8 cellular contexts compared by ENCODE assay signal in the genomic region with DNA sequence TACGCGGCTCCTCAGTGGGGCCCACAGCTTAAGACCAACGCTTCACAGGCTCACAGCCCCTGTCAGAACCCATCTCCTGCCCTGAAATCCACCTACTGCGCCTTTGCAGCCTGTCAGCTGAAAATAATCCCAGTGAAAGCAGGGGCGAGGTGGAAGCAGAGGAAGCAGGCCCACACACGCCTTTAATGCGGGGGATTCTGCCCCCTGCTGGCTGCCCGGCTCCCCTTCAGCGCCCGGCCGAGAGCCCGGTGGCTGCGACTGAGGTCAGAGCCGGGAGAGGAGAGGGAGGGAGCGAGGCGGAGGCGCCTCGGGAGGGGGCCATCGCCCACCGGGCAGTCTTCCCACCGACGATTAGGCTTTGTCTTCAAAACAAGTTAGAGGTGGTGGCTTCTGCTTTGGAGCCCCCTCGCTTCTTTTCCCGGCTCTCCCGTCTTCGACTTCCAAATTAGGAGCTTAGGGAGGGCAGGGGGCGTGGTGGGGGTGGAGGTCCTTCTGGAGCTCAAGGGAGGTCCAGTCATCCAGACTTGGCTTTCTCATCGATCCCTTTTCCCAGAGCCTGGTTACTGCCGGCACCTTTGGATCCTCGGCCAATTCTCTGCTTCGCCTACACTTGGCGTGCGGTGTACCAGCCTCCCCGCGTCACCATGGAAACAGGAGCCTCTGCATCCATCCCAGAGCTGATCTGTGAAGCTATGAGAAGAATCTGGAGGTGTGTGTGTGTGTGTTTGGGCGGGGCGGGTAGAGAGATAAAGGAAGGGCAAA. TPM values are rescaled to one million over a fixed set of nuclear protein-coding genes. Genes with fewer than 3 reads are reported as not detected.
A peak's percentile ranks its signal among the peaks of the same experiment; 100 is the strongest.
DNase-seq lines count a peak whose midpoint lies in the region; ATAC-seq and TF ChIP-seq lines count a peak whose summit lies in the region.

No MANE protein-coding gene starts in this region.

- H3K4me1 Mint-ChIP-seq in T-cell, result peaks cover 0 to 8% (median 7%) of the 10 kb centered on the region in 3 donors
- H3K4me1 Mint-ChIP-seq in progenitor cell of endocrine pancreas (ENCODE audit: low read depth), result peaks cover 7% of the 10 kb centered on the region

- TF ChIP-seq CTCF in adrenal gland (IDR thresholded peaks at IDR 0.05) (peak; percentile 86 to 93 (median 88)), left ventricle myocardium inferior (IDR thresholded peaks at IDR 0.05; ENCODE audit: borderline replicate concordance) (peak; percentile 95), progenitor cell of endocrine pancreas (IDR thresholded peaks at IDR 0.05; ENCODE audit: unreplicated experiment) (peak; percentile 96), upper lobe of right lung (IDR thresholded peaks at IDR 0.05) (peak; percentile 95)

- H3K36me3 ChIP-seq in adrenal gland (replicated peaks in 1 of 2) (no peaks in the 10 kb centered on the region), left ventricle myocardium inferior (no peaks in the 10 kb centered on the region), upper lobe of right lung (no peaks in the 10 kb centered on the region)

- POLR2A ChIA-PET in T-cell (lab: Charles Lee), result interaction anchor here in 1 of 2 donors (0.6 kb wide), 2 partner anchors 57 to 88 kb away, joined by 3 to 4 read pairs; partner anchors contain the start of gene WNT1

- no peaks in the 10 kb centered on the region for H3K9me3 Mint-ChIP-seq in T-cell
- H3K9me3 Mint-ChIP-seq in progenitor cell of endocrine pancreas (ENCODE audit: low read depth), result no peaks in the 10 kb centered on the region

- H3K27me3 Mint-ChIP-seq in T-cell, result peaks cover 7 to 21% of the 10 kb centered on the region in 2 donors
- no peaks in the 10 kb centered on the region for H3K27me3 Mint-ChIP-seq in progenitor cell of endocrine pancreas

- intact Hi-C loops in adrenal gland (cut with DNase I) (loop anchor here in 1 of 2 donors (1.0 kb wide), 1 partner anchor 34 kb away; no protein-coding TSS in a partner anchor), left ventricle myocardium inferior (cut with micrococcal nuclease) (loop anchor here (5.0 kb wide), 1 partner anchor 34 kb away; no protein-coding TSS in a partner anchor), upper lobe of right lung (cut with DNase I) (loop anchor here (5.0 kb wide), 1 partner anchor 39 kb away; the partner anchor contains the start of gene DDX23)

- H3K4me1 ChIP-seq in adrenal gland (replicated peaks in 1 of 2) (peaks cover 0 to 9% of the 10 kb centered on the region in 2 donors), left ventricle myocardium inferior (peaks cover 9% of the 10 kb centered on the region), upper lobe of right lung (peaks cover 8% of the 10 kb centered on the region)

- H3K4me3 Mint-ChIP-seq in T-cell (no peak overlapping the region), progenitor cell of endocrine pancreas (ENCODE audit: low read depth) (peak overlapping the region; percentile 49)

- H3K27ac ChIP-seq in adrenal gland (no peak overlapping the region), left ventricle myocardium inferior (replicated peaks) (no peak overlapping the region), upper lobe of right lung (no peak overlapping the region)

- H3K27ac Mint-ChIP-seq in T-cell (no peak overlapping the region), progenitor cell of endocrine pancreas (peak overlapping the region; percentile 62)

- no peak for TF ChIP-seq POLR2A in adrenal gland (IDR thresholded peaks at IDR 0.05)

- H3K36me3 Mint-ChIP-seq in T-cell (no peaks in the 10 kb centered on the region), progenitor cell of endocrine pancreas (ENCODE audit: insufficient read depth) (no peaks in the 10 kb centered on the region)

- no peaks in the 10 kb centered on the region for H3K9me3 ChIP-seq in adrenal gland (replicated peaks in 1 of 3)
- H3K9me3 ChIP-seq in left ventricle myocardium inferior (replicated peaks), result no peaks in the 10 kb centered on the region
- H3K9me3 ChIP-seq in upper lobe of right lung, result no peaks in the 10 kb centered on the region

- CTCF ChIA-PET in T-cell (lab: Charles Lee), result interaction anchor here (0.5 to 4.3 kb wide), 15 partner anchors 9 to 204 kb away, joined by 3 to 62 read pairs (median 4); partner anchors contain the start of genes DDX23 (in 2 of the 2) and RND1 (in 1 of the 2)

- DNase-seq in Ammon's horn (ENCODE audit: low spot score) (peak; percentile 88), NCI-H1105 (lab: John Stamatoyannopoulos, UW) (peak; percentile 54), T-cell (peak; percentile 32 to 75 (median 60)), adrenal gland (peak; percentile 63 to 89 (median 76)), left ventricle myocardium inferior (peak; percentile 79), progenitor cell of endocrine pancreas (ENCODE audit: low spot score, unreplicated experiment) (peak; percentile 87), upper lobe of right lung (peak; percentile 89)

- H3K4me3 ChIP-seq in adrenal gland (peak overlapping the region in 1 of 4 donors; percentile 24), left ventricle myocardium inferior (peak overlapping the region; percentile 58), upper lobe of right lung (peak overlapping the region; percentile 21)

- peak; percentile 61 for ATAC-seq in GM21515 (IDR thresholded peaks at IDR 0.05; ENCODE audit: unreplicated experiment)
- ATAC-seq in T-cell (replicated peaks in 1 of 4), result peak; percentile 95 to 99 (median 98)
- ATAC-seq in upper lobe of right lung, result peak; percentile 96

- 6 to 9% (median 7%) methylated on average over 28 to 37 of the region's 37 CpGs for WGBS in adrenal gland, 4 donors

- H3K27me3 ChIP-seq in adrenal gland (peaks cover 6% of the 10 kb centered on the region), left ventricle myocardium inferior (ENCODE audit: low read depth) (peaks cover 19% of the 10 kb centered on the region), upper lobe of right lung (peaks cover 18% of the 10 kb centered on the region)

RNA-seq across cellular contexts. Expression of gene RND1, which starts 25.2 kb away (rescaled TPM):
- total RNA-seq in T-cell, result 10 to 100 TPM in 1 of 5 donors, 1 to 10 TPM in 4; 2.6 to 10.5 (median 5.0) TPM
- total RNA-seq in adrenal gland, result under 1 TPM in 3 of 8 donors, not detected in 5; 0.42 to 0.50 (median 0.43) TPM
- 1 to 10 TPM in 1 of 3 donors, under 1 TPM in 2; 0.20 to 2.9 (median 0.72) TPM for polyA plus RNA-seq in adrenal gland
- total RNA-seq in left ventricle myocardium inferior, result 0.47 TPM
- 12.4 and 12.5 TPM in 2 replicates for total RNA-seq in progenitor cell of endocrine pancreas
- 7.1 TPM for total RNA-seq in upper lobe of right lung

RNA-seq across cellular contexts. Expression of gene FKBP11, which starts 34.5 kb away (rescaled TPM):
- total RNA-seq in T-cell (10 to 100 TPM; 55.6 to 83.0 (median 68.1) TPM), adrenal gland (10 to 100 TPM in 6 of 8 donors, 1 to 10 TPM in 2; 4.1 to 49.7 (median 20.0) TPM), left ventricle myocardium inferior (4.3 TPM), progenitor cell of endocrine pancreas (21.9 and 22.5 TPM in 2 replicates), upper lobe of right lung (19.5 TPM)
- 100 to 1,000 TPM in 1 of 3 donors, 10 to 100 TPM in 2; 52.9 to 118 (median 64.4) TPM for polyA plus RNA-seq in adrenal gland

RNA-seq across cellular contexts. Expression of gene DDX23, which starts 38.9 kb away (rescaled TPM):
- total RNA-seq in T-cell (100 to 1,000 TPM in 3 of 5 donors, 10 to 100 TPM in 2; 86.8 to 158 (median 144) TPM), adrenal gland (10 to 100 TPM; 47.1 to 75.9 (median 66.6) TPM), left ventricle myocardium inferior (36.6 TPM), progenitor cell of endocrine pancreas (116 and 129 TPM in 2 replicates), upper lobe of right lung (77.2 TPM)
- polyA plus RNA-seq in adrenal gland, result 10 to 100 TPM; 39.0 to 67.7 (median 46.3) TPM
